In genomic region chr2:122481717-122482116, GRCh38 we compare ENCODE assay signal across 1 cellular context.
TF ChIP-seq lines count a peak whose summit lies in the region.

No MANE protein-coding gene starts in this region.

TF ChIP-seq in WTC11, 78 proteins besides CTCF, POLR2A, EP300 and RAD21 (continued from another document):
- no peak for TF ChIP-seq MXD4 (CRISPR knock-in tag; IDR thresholded peaks at IDR 0.05; ENCODE audit: borderline replicate concordance)
